In the genomic region with DNA sequence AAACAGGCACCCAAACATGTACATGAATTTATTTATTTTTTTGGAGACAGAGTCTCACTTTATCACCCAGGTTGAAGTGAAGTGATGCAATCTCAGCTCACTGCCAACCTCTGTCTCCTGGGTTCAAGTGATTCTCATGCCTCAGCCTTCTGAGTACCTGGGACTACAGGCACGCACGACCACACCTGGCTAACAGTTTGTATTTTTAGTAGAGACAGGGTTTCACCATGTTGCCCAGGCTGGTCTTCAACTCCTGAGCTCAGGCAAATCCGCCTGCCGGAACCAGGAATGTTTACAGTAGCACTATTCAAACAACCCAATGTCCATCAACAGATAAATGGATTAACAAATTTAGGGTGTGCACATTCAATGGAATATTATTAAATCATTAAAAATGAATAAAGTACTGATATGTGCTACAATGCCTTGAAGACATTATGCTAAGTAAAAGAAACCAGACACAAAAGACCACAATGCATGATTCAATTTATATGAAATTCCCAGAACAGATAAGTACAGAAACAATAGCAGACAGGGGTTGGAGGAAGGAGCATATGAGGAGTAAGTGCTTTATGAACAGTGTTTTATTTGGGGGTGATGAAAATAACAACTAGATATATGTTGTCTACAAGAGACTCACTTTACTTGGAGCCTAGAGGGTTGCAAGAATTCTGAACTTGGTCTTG, we compare ENCODE assay signal across 9 cellular contexts. TPM values are rescaled to one million over a fixed set of nuclear protein-coding genes. Genes with fewer than 3 reads are reported as not detected.
DNase-seq lines count a peak whose midpoint lies in the region; ATAC-seq, FAIRE-seq and TF ChIP-seq lines count a peak whose summit lies in the region.
"Had no signal": no experiment of that assay in that cellular context is flagged by ENCODE, and none has a peak within 500 bp of the region (broad histone marks: within the 10 kb centered on the region; RNA-seq: fewer than 3 reads in every experiment).

No MANE protein-coding gene starts in this region.

- H3K27ac ChIP-seq in HEK293 (ENCODE audit: extremely low read depth, low read depth, low read length), result no peak overlapping the region
- H3K27ac ChIP-seq in HepG2 (ENCODE audit: extremely low read length, insufficient read depth, low read length), result peak overlapping the region; percentile 79

- no peak overlapping the region for H2AFZ ChIP-seq in HepG2 (ENCODE audit: low read length)

- DNase-seq in AG04449 (ENCODE audit: low read depth, low spot score), result no peak
- no peak for DNase-seq in activated naive CD4-positive, alpha-beta T cell treated with anti-CD3 and anti-CD28 coated beads, Interleukin-2, amount 50 U/mL, for 72 hours (ENCODE audit: low spot score in 2 of 2)
- peak; percentile 78 for DNase-seq in HepG2 (ENCODE audit: low spot score)
- DNase-seq in frontal cortex (ENCODE audit: low spot score in 2 of 2), result no peak
- no peak for DNase-seq in D341Med (ENCODE audit: low spot score)

- TF ChIP-seq RAD21 in HepG2 (CRISPR knock-in tag; IDR thresholded peaks at IDR 0.05), result no peak

- TF ChIP-seq EP300 in HepG2 (IDR thresholded peaks at IDR 0.05; ENCODE audit: low read depth in 2 of 2, low read length in 2 of 2), result peak in 1 of 2 experiments; percentile 60; a peak in 1 of 4 replicates
- no peak for TF ChIP-seq EP300 in HepG2 (CRISPR knock-in tag; IDR thresholded peaks at IDR 0.05; ENCODE audit: borderline replicate concordance)

- in situ Hi-C loops in HepG2 (cut with HindIII; ENCODE audit: extremely low pct_ligation_motif_present, low pct_unique_long_range_greater_than_20kb), result no loop called here

- H3K79me2 ChIP-seq in HepG2 (ENCODE audit: insufficient read depth, low read length), result peaks cover 69% of the 10 kb centered on the region

- H4K20me1 ChIP-seq in HepG2 (ENCODE audit: insufficient read depth, low read length), result peaks cover 14% of the 10 kb centered on the region

- WGBS in HepG2 (ENCODE audit: low lambda C conversion rate), result 3% methylated on average over 4 of the region's 4 CpGs

- peak overlapping the region; percentile 91 for H3K4me3 ChIP-seq in AG04449 (ENCODE audit: low read depth, low read length)
- H3K4me3 ChIP-seq in HEK293 (ENCODE audit: low read depth, low read length), result peak overlapping the region; percentile 87
- peak overlapping the region; percentile 70 to 100 (median 97) for H3K4me3 ChIP-seq in HepG2 (replicated peaks in 1 of 3; ENCODE audit: insufficient read depth in 1 of 3, low read depth in 2 of 3, low read length in 3 of 3)

- H3K4me2 ChIP-seq in HepG2 (ENCODE audit: low read depth, low read length), result peak overlapping the region; percentile 81

- CTCF ChIA-PET in AG04449 (lab: Yijun Ruan, JAX) (interaction anchor here (0.6 to 2.9 kb wide), 10 partner anchors 9 to 321 kb away, joined by 3 to 18 read pairs (median 4); no protein-coding TSS in a partner anchor), HEK293 (lab: Yijun Ruan, JAX) (interaction anchor here (0.6 to 1.0 kb wide), 7 partner anchors 8 to 257 kb away, joined by 3 to 6 read pairs (median 3); no protein-coding TSS in a partner anchor), HepG2 (lab: Yijun Ruan, JAX; ENCODE audit: low intra/inter-chr PET ratio, low total read pairs) (no interaction called here)

- FAIRE-seq in HepG2 (lab: Jason Lieb, UNC) (no peak), frontal cortex (lab: Jason Lieb, UNC) (no peak)

- no peaks in the 10 kb centered on the region; a peak in 1 of 5 replicates for H3K27me3 ChIP-seq in HepG2 (ENCODE audit: control insufficient read depth in 1 of 2, insufficient read depth in 2 of 2, low read length in 2 of 2)
- H3K27me3 ChIP-seq: neutrophil had no signal

- no peak for ATAC-seq in activated naive CD4-positive, alpha-beta T cell treated with anti-CD3 and anti-CD28 coated beads, Interleukin-2, amount 50 U/mL, for 72 hours
- ATAC-seq in HepG2 (peak; percentile 75), HG02852 (IDR thresholded peaks at IDR 0.05; ENCODE audit: unreplicated experiment) (no peak), HG03521 (IDR thresholded peaks at IDR 0.05; ENCODE audit: unreplicated experiment) (no peak)

- peak overlapping the region; percentile 84 for H3K9ac ChIP-seq in HepG2 (ENCODE audit: insufficient read depth, low read depth, low read length)

- TF ChIP-seq CTCF in AG04449 (IDR thresholded peaks at IDR 0.05; ENCODE audit: insufficient read depth, low read length, missing control alignments), result no peak
- TF ChIP-seq CTCF in HEK293 (tag by site-specific recombination; IDR thresholded peaks at IDR 0.05), result no peak
- no peak for TF ChIP-seq CTCF in HepG2 (CRISPR knock-in tag; IDR thresholded peaks at IDR 0.05)

- TF ChIP-seq POLR2A in HepG2 (IDR thresholded peaks at IDR 0.05; ENCODE audit: insufficient read depth in 1 of 2, low read depth in 2 of 2, low read length in 2 of 2), result no peak; a peak in 1 of 4 replicates

- H3K9me3 ChIP-seq in HEK293 (ENCODE audit: control insufficient read depth, insufficient read depth, low read depth, low read length) (no peaks in the 10 kb centered on the region), HepG2 (ENCODE audit: low read length) (no peaks in the 10 kb centered on the region; the same call in 1 of the 2 replicates)

- peaks cover 4 to 8% of the 10 kb centered on the region in 2 donors for H3K9me3 Mint-ChIP-seq in activated naive CD4-positive, alpha-beta T cell treated with anti-CD3 and anti-CD28 coated beads, Interleukin-2, amount 50 U/mL, for 72 hours

- no TSS peak for BruUV-seq in HepG2 (replicated peaks; lab: Mats Ljungman, UMichigan)

- peaks cover 28 to 42% of the 10 kb centered on the region in 2 donors for H3K36me3 Mint-ChIP-seq in activated naive CD4-positive, alpha-beta T cell treated with anti-CD3 and anti-CD28 coated beads, Interleukin-2, amount 50 U/mL, for 72 hours

- H3K27ac Mint-ChIP-seq in activated naive CD4-positive, alpha-beta T cell treated with anti-CD3 and anti-CD28 coated beads, Interleukin-2, amount 50 U/mL, for 72 hours, result peak overlapping the region; percentile 98 to 100

- POLR2A ChIA-PET in AG04449 (lab: Yijun Ruan, JAX), result interaction anchor here (1.1 kb wide), 1 partner anchor 11 kb away, joined by 4 read pairs; no protein-coding TSS in a partner anchor
- POLR2A ChIA-PET in HEK293 (lab: Yijun Ruan, JAX), result interaction anchor here (0.6 to 1.4 kb wide), 4 partner anchors 8 to 60 kb away, joined by 3 to 4 read pairs (median 4); no protein-coding TSS in a partner anchor
- POLR2A ChIA-PET in HepG2 (lab: Yijun Ruan, JAX), result interaction anchor here (0.8 to 3.8 kb wide), 12 partner anchors 9 to 209 kb away, joined by 3 to 48 read pairs (median 6); no protein-coding TSS in a partner anchor

- H3K36me3 ChIP-seq in HEK293 (ENCODE audit: control insufficient read depth in 2 of 2, insufficient read depth in 1 of 2, low read length in 2 of 2), result peaks cover 0 to 6% of the 10 kb centered on the region in 2 experiments; a peak in 2 of 3 replicates
- peaks cover 3 to 14% of the 10 kb centered on the region in 2 experiments for H3K36me3 ChIP-seq in HepG2 (replicated peaks in 1 of 2; ENCODE audit: control insufficient read depth in 1 of 2, insufficient read depth in 2 of 2, low read length in 2 of 2)
- H3K36me3 ChIP-seq: neutrophil had no signal

- H3K4me1 ChIP-seq in HEK293 (ENCODE audit: control insufficient read depth, insufficient read depth, low read length) (no peaks in the 10 kb centered on the region), HepG2 (ENCODE audit: insufficient read depth, low read length) (peaks cover 51% of the 10 kb centered on the region)

- intact Hi-C loops in HepG2 (cut with micrococcal nuclease; ENCODE audit: unreplicated experiment), result loop anchor here (2.0 kb wide), 1 partner anchor 683 kb away; no protein-coding TSS in a partner anchor

RNA-seq across cellular contexts. Expression of a gene that starts 1.3 kb away (rescaled TPM):
- 10 to 100 TPM; 15.4 to 31.2 TPM for total RNA-seq in activated naive CD4-positive, alpha-beta T cell treated with anti-CD3 and anti-CD28 coated beads, Interleukin-2, amount 50 U/mL, for 72 hours
- total RNA-seq in HepG2 (2016; rRNA removed; fragmentation: Illumina TruSeq; extraction: Trizol) (60.3 and 103 TPM in 2 replicates), frontal cortex (47.7 TPM)
- 5.4 and 6.7 TPM in 2 replicates for total RNA-seq in HepG2 (2016; cell fraction: cytosol; rRNA removed; fragmentation: Illumina TruSeq; extraction: Trizol; ENCODE audit: low read depth)
- 59.6 and 98.8 TPM in 2 replicates for total RNA-seq in HepG2 (2016; cell fraction: insoluble cytoplasmic fraction; rRNA removed; fragmentation: Illumina TruSeq; extraction: Trizol)
- total RNA-seq in HepG2 (2016; cell fraction: membrane; rRNA removed; fragmentation: Illumina TruSeq; extraction: Trizol), result 11.8 and 15.6 TPM in 2 replicates
- total RNA-seq in HepG2 (2016; cell fraction: nucleus; rRNA removed; fragmentation: Illumina TruSeq; extraction: Trizol), result 31.2 and 37.2 TPM in 2 replicates
- polyA plus RNA-seq in HepG2 (2011; rRNA removed), result 14.8 and 17.0 TPM in 2 replicates
- polyA plus RNA-seq in HepG2 (2011; cell fraction: cytosol; rRNA removed), result 5.5 and 8.8 TPM in 2 replicates
- polyA plus RNA-seq in HepG2 (2011; cell fraction: nucleus; rRNA removed), result 6.2 and 9.5 TPM in 2 replicates
- polyA plus RNA-seq in HepG2 (2012), result 53.1 and 82.9 TPM in 2 replicates
- polyA plus RNA-seq in HepG2 (2016; cell fraction: cytosol; fragmentation: Illumina TruSeq; extraction: Trizol; ENCODE audit: low read depth), result 1.7 and 2.5 TPM in 2 replicates
- 95.3 and 96.1 TPM in 2 replicates for polyA plus RNA-seq in HepG2 (2016; cell fraction: insoluble cytoplasmic fraction; fragmentation: Illumina TruSeq; extraction: Trizol; ENCODE audit: low read depth)
- polyA plus RNA-seq in HepG2 (2016; cell fraction: membrane; fragmentation: Illumina TruSeq; extraction: Trizol; ENCODE audit: low read depth), result 3.5 and 5.3 TPM in 2 replicates
- 34.7 and 39.3 TPM in 2 replicates for polyA plus RNA-seq in HepG2 (2016; cell fraction: nucleus; fragmentation: Illumina TruSeq; extraction: Trizol; ENCODE audit: insufficient read depth, low read depth)
- 4.3 TPM in 2 replicates for polyA minus RNA-seq in HepG2 (2011; rRNA and poly(A)+ RNA removed; ENCODE audit: low replicate concordance)
- 14.5 and 17.0 TPM in 2 replicates for polyA minus RNA-seq in HepG2 (2011; cell fraction: cytosol; rRNA and poly(A)+ RNA removed)
- polyA minus RNA-seq in HepG2 (2011; cell fraction: nucleus; rRNA and poly(A)+ RNA removed), result 22.8 and 38.7 TPM in 2 replicates

RNA-seq across cellular contexts. Expression of a gene that starts 48.7 kb away (rescaled TPM):
- 10 to 100 TPM; 15.2 to 30.9 TPM for total RNA-seq in activated naive CD4-positive, alpha-beta T cell treated with anti-CD3 and anti-CD28 coated beads, Interleukin-2, amount 50 U/mL, for 72 hours
- total RNA-seq in HepG2 (2016; rRNA removed; fragmentation: Illumina TruSeq; extraction: Trizol), result 99.7 and 188 TPM in 2 replicates
- total RNA-seq in HepG2 (2016; cell fraction: cytosol; rRNA removed; fragmentation: Illumina TruSeq; extraction: Trizol; ENCODE audit: low read depth), result 19.1 and 23.2 TPM in 2 replicates
- 102 and 181 TPM in 2 replicates for total RNA-seq in HepG2 (2016; cell fraction: insoluble cytoplasmic fraction; rRNA removed; fragmentation: Illumina TruSeq; extraction: Trizol)
- total RNA-seq in HepG2 (2016; cell fraction: membrane; rRNA removed; fragmentation: Illumina TruSeq; extraction: Trizol), result 106 and 120 TPM in 2 replicates
- total RNA-seq in HepG2 (2016; cell fraction: nucleus; rRNA removed; fragmentation: Illumina TruSeq; extraction: Trizol), result 59.2 and 61.8 TPM in 2 replicates
- polyA plus RNA-seq in HepG2 (2011; rRNA removed), result 72.5 and 89.5 TPM in 2 replicates
- polyA plus RNA-seq in HepG2 (2011; cell fraction: cytosol; rRNA removed), result 38.7 and 59.9 TPM in 2 replicates
- polyA plus RNA-seq in HepG2 (2011; cell fraction: nucleus; rRNA removed), result 17.3 and 27.5 TPM in 2 replicates
- polyA plus RNA-seq in HepG2 (2012), result 88.0 and 112 TPM in 2 replicates
- 10.3 and 11.1 TPM in 2 replicates for polyA plus RNA-seq in HepG2 (2016; cell fraction: cytosol; fragmentation: Illumina TruSeq; extraction: Trizol; ENCODE audit: low read depth)
- 125 and 127 TPM in 2 replicates for polyA plus RNA-seq in HepG2 (2016; cell fraction: insoluble cytoplasmic fraction; fragmentation: Illumina TruSeq; extraction: Trizol; ENCODE audit: low read depth)
- polyA plus RNA-seq in HepG2 (2016; cell fraction: membrane; fragmentation: Illumina TruSeq; extraction: Trizol; ENCODE audit: low read depth), result 48.4 and 51.8 TPM in 2 replicates
- 46.4 and 50.6 TPM in 2 replicates for polyA plus RNA-seq in HepG2 (2016; cell fraction: nucleus; fragmentation: Illumina TruSeq; extraction: Trizol; ENCODE audit: insufficient read depth, low read depth)
- polyA minus RNA-seq in HepG2 (2011; rRNA and poly(A)+ RNA removed; ENCODE audit: low replicate concordance), result 21.4 and 67.1 TPM in 2 replicates
- 105 and 119 TPM in 2 replicates for polyA minus RNA-seq in HepG2 (2011; cell fraction: cytosol; rRNA and poly(A)+ RNA removed)
- 83.8 and 92.4 TPM in 2 replicates for polyA minus RNA-seq in HepG2 (2011; cell fraction: nucleus; rRNA and poly(A)+ RNA removed)
- total RNA-seq in frontal cortex, result 106 TPM
